ENCODE assay signal across 8 cellular contexts in the genomic region with DNA sequence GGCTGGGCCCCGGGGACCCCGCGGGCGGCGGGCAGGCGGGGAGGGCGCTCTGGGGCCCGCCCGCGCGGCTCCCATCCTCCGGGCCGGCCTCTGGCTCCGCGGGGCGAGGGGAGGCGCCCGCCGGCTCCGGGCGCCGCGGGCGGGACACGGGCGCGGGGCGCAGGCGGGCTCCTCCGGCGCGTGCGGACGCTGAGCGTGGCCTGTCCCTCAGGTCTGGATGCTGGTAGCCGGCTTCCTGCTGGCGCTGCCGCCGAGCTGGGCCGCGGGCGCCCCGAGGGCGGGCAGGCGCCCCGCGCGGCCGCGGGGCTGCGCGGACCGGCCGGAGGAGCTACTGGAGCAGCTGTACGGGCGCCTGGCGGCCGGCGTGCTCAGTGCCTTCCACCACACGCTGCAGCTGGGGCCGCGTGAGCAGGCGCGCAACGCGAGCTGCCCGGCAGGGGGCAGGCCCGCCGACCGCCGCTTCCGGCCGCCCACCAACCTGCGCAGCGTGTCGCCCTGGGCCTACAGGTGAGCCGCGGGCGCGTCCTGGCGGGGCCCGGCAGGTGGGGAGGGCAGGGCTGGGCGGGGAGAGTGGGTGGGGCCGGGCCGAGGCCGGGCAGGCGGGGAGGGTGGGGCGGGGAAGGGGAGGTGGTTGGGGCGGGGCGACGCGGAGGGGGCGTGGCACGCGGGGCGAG. TPM values are rescaled to one million over a fixed set of nuclear protein-coding genes. Genes with fewer than 3 reads are reported as not detected.
A peak's percentile ranks its signal among the peaks of the same experiment; 100 is the strongest.
DNase-seq lines count a peak whose midpoint lies in the region; ATAC-seq and TF ChIP-seq lines count a peak whose summit lies in the region.

No MANE protein-coding gene starts in this region.

- peaks cover 17% of the 10 kb centered on the region for H3K27me3 Mint-ChIP-seq in activated CD4-positive, alpha-beta memory T cell treated with anti-CD3 and anti-CD28 coated beads for 36 hours

- H3K27ac ChIP-seq in effector memory CD4-positive, alpha-beta T cell (ENCODE audit: insufficient read depth, low read length, poor library complexity, severe bottlenecking), result no peak overlapping the region
- H3K27ac ChIP-seq in mesodermal cell (ENCODE audit: low read depth, low read length, severe bottlenecking), result no peak overlapping the region

- CTCF ChIA-PET in activated CD4-positive, alpha-beta memory T cell treated with anti-CD3 and anti-CD28 coated beads for 36 hours (lab: Charles Lee), result interaction anchor here (0.6 to 1.9 kb wide), 11 partner anchors 8 to 472 kb away, joined by 3 to 8 read pairs (median 4); a partner anchor contains a TSS

- H3K9me3 ChIP-seq in BE2C, result no peaks in the 10 kb centered on the region
- H3K9me3 ChIP-seq in effector memory CD4-positive, alpha-beta T cell (ENCODE audit: control insufficient read depth, low read length), result no peaks in the 10 kb centered on the region
- H3K9me3 ChIP-seq in mesodermal cell (ENCODE audit: control insufficient read depth, low read length), result no peaks in the 10 kb centered on the region

- no peak overlapping the region for H3K27ac Mint-ChIP-seq in activated CD4-positive, alpha-beta memory T cell treated with anti-CD3 and anti-CD28 coated beads for 36 hours

- H3K4me3 Mint-ChIP-seq in activated CD4-positive, alpha-beta memory T cell treated with anti-CD3 and anti-CD28 coated beads for 36 hours, result no peak overlapping the region

- intact Hi-C loops in activated CD4-positive, alpha-beta memory T cell treated with anti-CD3 and anti-CD28 coated beads for 36 hours (cut with micrococcal nuclease), result loop anchor here (1.0 to 5.0 kb wide), 5 partner anchors 69 to 512 kb away; a partner anchor contains a TSS

- DNase-seq in BE2C (peak; percentile 89), NCI-H526 treated with DMSO at 0.1 percent for 48 hours (lab: John Stamatoyannopoulos, UW) (peak; percentile 80)
- DNase-seq in activated CD4-positive, alpha-beta memory T cell treated with anti-CD3 and anti-CD28 coated beads for 36 hours, result peak; percentile 82
- DNase-seq in effector memory CD4-positive, alpha-beta T cell, result peak; percentile 62 to 69 (median 64)
- peak; percentile 57 to 69 for DNase-seq in stimulated activated CD8-positive, alpha-beta memory T cell treated with anti-CD3 and anti-CD28 coated beads, Interleukin-15, amount 100 ng/mL, for 48 hours (ENCODE audit: low read depth in 2 of 2)

- H3K27me3 ChIP-seq in BE2C, result peaks cover 5% of the 10 kb centered on the region
- H3K27me3 ChIP-seq in effector memory CD4-positive, alpha-beta T cell (replicated peaks; ENCODE audit: control insufficient read depth, insufficient read depth, low read length, poor library complexity, severe bottlenecking), result peaks cover 3% of the 10 kb centered on the region

- H3K9me3 Mint-ChIP-seq in activated CD4-positive, alpha-beta memory T cell treated with anti-CD3 and anti-CD28 coated beads for 36 hours, result no peaks in the 10 kb centered on the region

- H3K4me1 ChIP-seq in BE2C (no peaks in the 10 kb centered on the region), mesodermal cell (ENCODE audit: control insufficient read depth, insufficient read depth, low read length, poor library complexity, severe bottlenecking) (peaks cover 5% of the 10 kb centered on the region)
- H3K4me1 ChIP-seq in effector memory CD4-positive, alpha-beta T cell (ENCODE audit: control insufficient read depth, insufficient read depth, low read length, poor library complexity, severe bottlenecking), result peaks cover 10% of the 10 kb centered on the region

- no peaks in the 10 kb centered on the region for H3K36me3 Mint-ChIP-seq in activated CD4-positive, alpha-beta memory T cell treated with anti-CD3 and anti-CD28 coated beads for 36 hours

- peak; percentile 43 for TF ChIP-seq CTCF in BE2C (IDR thresholded peaks at IDR 0.05; ENCODE audit: low read depth, low read length)

- ATAC-seq in GM18873 (IDR thresholded peaks at IDR 0.05; ENCODE audit: low FRiP score, unreplicated experiment) (peak; percentile 68), HG03095 (IDR thresholded peaks at IDR 0.05; ENCODE audit: unreplicated experiment) (peak; percentile 91)

- H3K4me3 ChIP-seq in BE2C (ENCODE audit: low read depth, low read length) (peak overlapping the region; percentile 31), mesodermal cell (ENCODE audit: extremely low read depth, insufficient read depth, low read length, poor library complexity, severe bottlenecking) (peak overlapping the region; percentile 23)
- H3K4me3 ChIP-seq in effector memory CD4-positive, alpha-beta T cell (ENCODE audit: insufficient read depth, low read depth, low read length, poor library complexity, severe bottlenecking), result no peak overlapping the region

- H3K36me3 ChIP-seq in BE2C (no peaks in the 10 kb centered on the region), mesodermal cell (ENCODE audit: control insufficient read depth, insufficient read depth, low read length) (no peaks in the 10 kb centered on the region)
- H3K36me3 ChIP-seq in effector memory CD4-positive, alpha-beta T cell (ENCODE audit: control insufficient read depth, insufficient read depth, low read length), result no peaks in the 10 kb centered on the region

- POLR2A ChIA-PET in activated CD4-positive, alpha-beta memory T cell treated with anti-CD3 and anti-CD28 coated beads for 36 hours (lab: Charles Lee), result interaction anchor here (1.1 kb wide), 1 partner anchor 69 kb away, joined by 3 read pairs; no protein-coding TSS in a partner anchor

- H3K4me1 Mint-ChIP-seq in activated CD4-positive, alpha-beta memory T cell treated with anti-CD3 and anti-CD28 coated beads for 36 hours (ENCODE audit: low read depth), result peaks cover 15% of the 10 kb centered on the region

- 1% methylated on average over 40 to 54 of the region's 96 CpGs for WGBS in mesodermal cell (ENCODE audit: insufficient coverage in 2 of 2), 2 experiments

RNA-seq across cellular contexts. Expression of a gene that starts 0.4 kb away (rescaled TPM):
- 2.6 TPM for polyA plus RNA-seq in BE2C (2012; ENCODE audit: insufficient read depth, insufficient read length, low read depth)
- total RNA-seq in activated CD4-positive, alpha-beta memory T cell treated with anti-CD3 and anti-CD28 coated beads for 36 hours, result under 1 TPM in 1 of 2 experiments, not detected in 1; 0.12 TPM
- 2.1 TPM for polyA plus RNA-seq in mesodermal cell (2013, experiment 1 of 2)
- 2.2 TPM for polyA plus RNA-seq in mesodermal cell (2013, experiment 2 of 2)
